Comparison of ENCODE assay signal across 2 cellular contexts in genomic region chrX:153631931-153632611, GRCh38.
TF ChIP-seq lines count a peak whose summit lies in the region.

No MANE protein-coding gene starts in this region.

TF ChIP-seq in SK-N-SH, 30 proteins besides CTCF, POLR2A, EP300 and RAD21 (continued from another document):
- TF ChIP-seq USF1 (IDR thresholded peaks at IDR 0.05; ENCODE audit: borderline replicate concordance, low read depth) (no peak), JUND (IDR thresholded peaks at IDR 0.05) (no peak), MAX (IDR thresholded peaks at IDR 0.05; ENCODE audit: low read depth) (no peak), MXI1 (IDR thresholded peaks at IDR 0.05; ENCODE audit: low read depth, low read length) (no peak), RFX5 (IDR thresholded peaks at IDR 0.05; ENCODE audit: low read length) (no peak), MEF2A (IDR thresholded peaks at IDR 0.05; ENCODE audit: borderline replicate concordance, low read depth) (no peak), USF2 (IDR thresholded peaks at IDR 0.05; ENCODE audit: borderline replicate concordance, low read depth, low read length) (no peak), NFIC (IDR thresholded peaks at IDR 0.05; ENCODE audit: borderline replicate concordance) (no peak), YY1 (IDR thresholded peaks at IDR 0.05; ENCODE audit: low read depth) (no peak), GATA2 (CRISPR knock-in tag; IDR thresholded peaks at IDR 0.05) (no peak), POLR2AphosphoS5 (IDR thresholded peaks at IDR 0.05; ENCODE audit: low read depth, low read length) (no peak), FOXM1 (IDR thresholded peaks at IDR 0.05; ENCODE audit: low read depth) (no peak)
TF ChIP-seq in SK-N-SH: peak in this region for 0.

TF ChIP-seq in SK-N-SH treated with all-trans-retinoic acid at 6 μM for 48 hours, 23 proteins besides CTCF, POLR2A, EP300 and RAD21 (continued from another document):
- TF ChIP-seq PATZ1 (CRISPR knock-in tag; IDR thresholded peaks at IDR 0.05; ENCODE audit: borderline replicate concordance) (no peak), ESRRG (CRISPR knock-in tag; IDR thresholded peaks at IDR 0.05) (no peak), CSDC2 (CRISPR knock-in tag; IDR thresholded peaks at IDR 0.05) (no peak), GLIS3 (CRISPR knock-in tag; IDR thresholded peaks at IDR 0.05) (no peak), ARNTL (CRISPR knock-in tag; IDR thresholded peaks at IDR 0.05; ENCODE audit: borderline replicate concordance, low read depth) (no peak)
